1 cellular context compared by ENCODE assay signal in genomic region chrX:129786210-129786651, GRCh38.
A peak's percentile ranks its signal among the peaks of the same experiment; 100 is the strongest.
TF ChIP-seq lines count a peak whose summit lies in the region.

No MANE protein-coding gene starts in this region.

TF ChIP-seq in K562, 482 proteins besides CTCF, POLR2A, EP300 and RAD21 (continued from another document and continues in another):
- no peak for TF ChIP-seq MGA (IDR thresholded peaks at IDR 0.05)
- peak; percentile 70 for TF ChIP-seq CBFA2T3 (IDR thresholded peaks at IDR 0.05)
- TF ChIP-seq RNF2 (IDR thresholded peaks at IDR 0.05), result peak; percentile 34; the same call in 1 of the 2 replicates
- peak; percentile 57; the same call in 1 of the 2 replicates for TF ChIP-seq MTA1 (IDR thresholded peaks at IDR 0.05; ENCODE audit: borderline replicate concordance)
- no peak for TF ChIP-seq ZNF282 (CRISPR knock-in tag; IDR thresholded peaks at IDR 0.05)
- TF ChIP-seq TAF1 (IDR thresholded peaks at IDR 0.05; ENCODE audit: control insufficient read depth, extremely low read depth, insufficient read depth, low read length, severe bottlenecking), result no peak
- peak; percentile 35 for TF ChIP-seq HDAC3 (IDR thresholded peaks at IDR 0.05; ENCODE audit: borderline replicate concordance, partially characterized antibody)
- no peak for TF ChIP-seq DDX20 (tag; IDR thresholded peaks at IDR 0.05; ENCODE audit: low read depth)
- TF ChIP-seq EWSR1 (IDR thresholded peaks at IDR 0.05; ENCODE audit: borderline replicate concordance, low read depth, partially characterized antibody), result no peak
- TF ChIP-seq ZFP30 (CRISPR knock-in tag; IDR thresholded peaks at IDR 0.05; ENCODE audit: borderline replicate concordance), result no peak
- TF ChIP-seq PHF20 (IDR thresholded peaks at IDR 0.05; ENCODE audit: partially characterized antibody), result no peak
- TF ChIP-seq MEIS2 (IDR thresholded peaks at IDR 0.05; ENCODE audit: partially characterized antibody), result peak; percentile 4
- TF ChIP-seq PURB (CRISPR knock-in tag; IDR thresholded peaks at IDR 0.05; ENCODE audit: low read depth), result no peak
- TF ChIP-seq ZNF24 (IDR thresholded peaks at IDR 0.05), result no peak
- TF ChIP-seq NR2F6 (CRISPR knock-in tag; IDR thresholded peaks at IDR 0.05), result no peak
- no peak for TF ChIP-seq VEZF1 (CRISPR knock-in tag; IDR thresholded peaks at IDR 0.05)
- no peak for TF ChIP-seq ZNF318 (IDR thresholded peaks at IDR 0.05; ENCODE audit: borderline replicate concordance in 1 of 2, low read depth in 1 of 2)
- TF ChIP-seq CCAR2 (IDR thresholded peaks at IDR 0.05; ENCODE audit: low read depth, low read length), result no peak
- TF ChIP-seq CHD1 (IDR thresholded peaks at IDR 0.05; ENCODE audit: low read length), result no peak
- no peak for TF ChIP-seq ARID4B (CRISPR knock-in tag; IDR thresholded peaks at IDR 0.05)
- no peak for TF ChIP-seq ZBTB5 (IDR thresholded peaks at IDR 0.05)
- TF ChIP-seq ZC3H11A (IDR thresholded peaks at IDR 0.05; ENCODE audit: low read depth, low read length), result no peak
- no peak for TF ChIP-seq ZNF354B (CRISPR knock-in tag; IDR thresholded peaks at IDR 0.05)
- peak in 1 of 2 experiments; percentile 56; a peak in 1 of 4 replicates for TF ChIP-seq TBL1XR1 (IDR thresholded peaks at IDR 0.05; ENCODE audit: low read length in 2 of 2)
